Comparison of ENCODE assay signal across 8 cellular contexts in the genomic region with DNA sequence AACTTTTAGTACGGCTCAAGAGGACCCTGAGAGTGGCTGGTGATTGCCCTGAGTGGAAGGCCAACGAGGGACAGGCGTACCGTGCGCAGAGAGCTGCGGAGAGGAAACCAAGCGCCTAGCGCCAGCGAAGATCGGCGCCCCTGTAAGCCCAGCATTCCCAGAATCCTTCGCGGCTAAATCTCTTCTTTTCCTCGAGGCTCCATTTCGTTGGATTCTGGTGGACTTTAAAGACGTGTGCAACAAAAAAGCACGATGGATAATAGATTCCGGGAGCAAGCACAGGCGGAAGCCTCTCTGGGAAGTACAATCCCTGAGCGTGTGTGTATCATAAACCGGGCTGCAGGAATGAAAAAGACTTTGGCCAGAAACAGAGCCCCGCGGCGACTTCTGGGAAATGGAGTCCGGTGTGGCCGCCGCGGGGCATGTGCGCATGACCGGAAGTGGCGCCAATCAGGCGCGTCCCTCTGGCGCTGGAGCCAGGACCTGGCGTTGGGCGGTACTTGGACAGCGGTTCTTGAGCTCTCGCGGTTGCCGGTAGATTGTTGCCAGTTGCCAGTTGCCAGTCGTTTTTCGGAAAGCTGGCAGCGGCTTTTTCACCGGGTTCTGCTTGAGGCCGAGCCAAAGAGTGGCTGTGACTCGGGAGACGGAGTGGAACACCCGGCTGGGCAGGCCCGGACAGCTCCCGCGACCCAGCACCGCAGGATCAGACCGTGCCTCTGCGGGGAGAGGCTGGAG. TPM values are rescaled to one million over a fixed set of nuclear protein-coding genes. Genes with fewer than 3 reads are reported as not detected.
DNase-seq lines count a peak whose midpoint lies in the region; ATAC-seq, FAIRE-seq and TF ChIP-seq lines count a peak whose summit lies in the region.

A gene (plus strand): TSS at position 449 of the 735 bp plus-strand sequence. CDS start 406 bp downstream, outside the sequence.

- peak within 1 kb of the TSS; percentile 80 for H3K4me3 ChIP-seq in cardiac muscle cell
- H3K4me3 ChIP-seq in pancreas: peak within 1 kb of the TSS; percentile 85 to 97 (median 88)
- H3K4me3 ChIP-seq in thyroid gland (replicated peaks in 1 of 3): peak within 1 kb of the TSS; percentile 21 to 76 (median 45)

- TF ChIP-seq CTCF in cardiac muscle cell (IDR thresholded peaks at IDR 0.05; ENCODE audit: low read depth, low read length) (no peak), pancreas (IDR thresholded peaks at IDR 0.05) (no peak), thyroid gland (IDR thresholded peaks at IDR 0.05) (no peak)

- FAIRE-seq in GM12892 (lab: Jason Lieb, UNC) (peak; percentile 95), pancreas (lab: Jason Lieb, UNC) (no peak)

- DNase-seq in GM12892 (ENCODE audit: insufficient read length) (peak; percentile 95), NCI-H1436 treated with DMSO at 0.1 percent for 48 hours (lab: John Stamatoyannopoulos, UW) (peak; percentile 43), SW480 (ENCODE audit: low spot score) (peak; percentile 87), cardiac muscle cell (ENCODE audit: low read depth in 1 of 2, low spot score in 1 of 2) (peak; percentile 94), pancreas (peak; percentile 90 to 98 (median 94)), thyroid gland (peak; percentile 95)
- DNase-seq in activated naive CD8-positive, alpha-beta T cell treated with anti-CD3 and anti-CD28 coated beads, Interleukin-2, amount 50 U/mL, for 16 hours (ENCODE audit: low read depth, low spot score): peak; percentile 84

- 0% methylated on average over 54 of the region's 54 CpGs for WGBS in pancreas, 2 donors
- WGBS in thyroid gland, 2 donors: 0% methylated on average over 31 to 39 of the region's 54 CpGs

- H3K36me3 ChIP-seq in cardiac muscle cell (no peaks in the 10 kb centered on the region), pancreas (no peaks in the 10 kb centered on the region), thyroid gland (peaks cover 6 to 9% of the 10 kb centered on the region in 2 donors)

- ATAC-seq in HG02852 (IDR thresholded peaks at IDR 0.05; ENCODE audit: unreplicated experiment) (peak; percentile 85), pancreas (peak; percentile 95 to 98 (median 98))

- H3K27me3 ChIP-seq in cardiac muscle cell (no peaks in the 10 kb centered on the region), pancreas (no peaks in the 10 kb centered on the region), thyroid gland (no peaks in the 10 kb centered on the region)

- H3K27ac ChIP-seq in cardiac muscle cell (peak within 1 kb of the TSS; percentile 96), pancreas (peak within 1 kb of the TSS; percentile 67 to 85 (median 76)), thyroid gland (peak within 1 kb of the TSS; percentile 88 to 89 (median 89))

- intact Hi-C loops in pancreas (cut with DNase I) (no loop called here), thyroid gland (cut with DNase I) (no loop called here)

- TF ChIP-seq POLR2A in GM12892 (IDR thresholded peaks at IDR 0.05; ENCODE audit: low read depth, low read length) (peak; percentile 92), thyroid gland (IDR thresholded peaks at IDR 0.05) (peak in 1 of 2 donors; percentile 70)

- H3K9me3 ChIP-seq in cardiac muscle cell (ENCODE audit: low read depth) (no peaks in the 10 kb centered on the region), pancreas (no peaks in the 10 kb centered on the region), thyroid gland (no peaks in the 10 kb centered on the region)

- peaks cover 33% of the 10 kb centered on the region for H3K4me1 ChIP-seq in cardiac muscle cell (ENCODE audit: low read depth)
- H3K4me1 ChIP-seq in pancreas: peaks cover 0 to 26% (median 0%) of the 10 kb centered on the region in 3 donors
- peaks cover 22 to 26% of the 10 kb centered on the region in 2 donors for H3K4me1 ChIP-seq in thyroid gland

RNA-seq across cellular contexts. Expression of the gene that starts here (rescaled TPM):
- 4.2 TPM for polyA plus RNA-seq in GM12892 (2012; ENCODE audit: missing spikeins)
- total RNA-seq in cardiac muscle cell (8.2 and 8.8 TPM in 2 replicates), pancreas (1 to 10 TPM; 3.6 to 5.2 (median 4.4) TPM), thyroid gland (10 to 100 TPM; 10.6 to 19.4 (median 15.9) TPM)
- polyA plus RNA-seq in cardiac muscle cell (4.6 and 5.2 TPM in 2 replicates), pancreas (1 to 10 TPM; 3.4 to 4.1 TPM)

Comparison
In these comparisons a context has a peak if more than half of its experiments do, and no peak if none do; other contexts are left out.
1. Peak in every context shown above with its lines: DNase-seq, ATAC-seq, H3K4me3 ChIP-seq and H3K27ac ChIP-seq.
2. DNase-seq: peak in every context shown above with its lines; median percentile 95 in GM12892; 95 in thyroid gland; 94 in cardiac muscle cell; 94 in pancreas; 87 in SW480; 84 in activated naive CD8-positive, alpha-beta T cell treated with anti-CD3 and anti-CD28 coated beads, Interleukin-2, amount 50 U/mL, for 16 hours; 43 in NCI-H1436 treated with DMSO at 0.1 percent for 48 hours.